In the genomic region with DNA sequence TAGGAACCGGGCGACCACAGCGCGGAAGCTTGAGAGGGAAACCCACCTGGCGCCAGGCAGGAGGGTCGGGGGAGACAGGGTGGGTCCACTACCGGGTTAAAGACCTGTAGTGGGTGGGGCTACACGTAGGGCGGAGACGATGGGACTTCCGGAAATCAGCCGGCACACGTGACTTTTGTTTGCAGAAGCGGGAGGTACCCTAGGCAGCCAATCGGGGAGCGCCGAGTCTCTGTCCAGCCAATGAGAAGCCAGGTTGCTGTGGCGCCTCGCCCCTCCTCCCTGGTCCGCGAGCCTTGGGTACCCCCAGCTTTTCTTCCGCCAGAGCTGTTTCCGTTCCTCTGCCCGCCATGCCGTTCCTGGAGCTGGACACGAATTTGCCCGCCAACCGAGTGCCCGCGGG, we compare ENCODE assay signal across 7 cellular contexts. TPM values are rescaled to one million over a fixed set of nuclear protein-coding genes. Genes with fewer than 3 reads are reported as not detected.
DNase-seq lines count a peak whose midpoint lies in the region; ATAC-seq and TF ChIP-seq lines count a peak whose summit lies in the region.
"Not testable (repeated sequence)": the region's sequence is repeated elsewhere in the genome, so short reads cannot be mapped to it uniquely, and the experiment has no call there.

A gene (plus strand): TSS at position 321 of the 400 bp plus-strand sequence. CDS start 27 bp downstream, at position 348.

- H3K9me3 Mint-ChIP-seq in effector memory CD8-positive, alpha-beta T cell, result not testable (repeated sequence)

- H3K36me3 ChIP-seq in RWPE2 (ENCODE audit: low read depth), result peaks cover 22% of the 10 kb centered on the region
- peaks cover 3 to 16% of the 10 kb centered on the region in 2 donors for H3K36me3 ChIP-seq in lung (ENCODE audit: control insufficient read depth in 2 of 2, insufficient read depth in 2 of 2, low read length in 2 of 2)

- not testable (repeated sequence) for H3K4me3 Mint-ChIP-seq in effector memory CD8-positive, alpha-beta T cell

- not testable (repeated sequence) for H3K4me3 ChIP-seq in RWPE2 (ENCODE audit: severe bottlenecking); lung

- WGBS in lung, 2 donors, result no CpG with 5 or more reads among the region's 30 CpGs

- not testable (repeated sequence) for H3K4me1 ChIP-seq in RWPE2 (ENCODE audit: insufficient read depth, poor library complexity, severe bottlenecking); lung (ENCODE audit: control insufficient read depth in 2 of 2, insufficient read depth in 2 of 2, low read length in 2 of 2)

- ATAC-seq in GM18873 (IDR thresholded peaks at IDR 0.05; ENCODE audit: low FRiP score, unreplicated experiment) (peak; percentile 84), GM21423 (IDR thresholded peaks at IDR 0.05; ENCODE audit: unreplicated experiment) (peak; percentile 94), HG02798 (IDR thresholded peaks at IDR 0.05; ENCODE audit: poor library complexity, unreplicated experiment) (peak; percentile 97), HG03175 (IDR thresholded peaks at IDR 0.05; ENCODE audit: unreplicated experiment) (peak; percentile 92), RWPE2 (ENCODE audit: low read depth) (peak; percentile 91), lung (ENCODE audit: insufficient read depth, low FRiP score) (peak; percentile 99)
- ATAC-seq in effector memory CD8-positive, alpha-beta T cell (replicated peaks), result peak; percentile 95

- not testable (repeated sequence) for H3K27me3 ChIP-seq in RWPE2 (ENCODE audit: insufficient read depth, poor library complexity, severe bottlenecking); lung (ENCODE audit: control insufficient read depth, insufficient read depth)

- H3K4me1 Mint-ChIP-seq in effector memory CD8-positive, alpha-beta T cell (ENCODE audit: low read depth in 2 of 2), result peaks cover 16 to 21% of the 10 kb centered on the region in 2 donors

- not testable (repeated sequence) for H3K27me3 Mint-ChIP-seq in effector memory CD8-positive, alpha-beta T cell

- H3K27ac ChIP-seq in RWPE2 (ENCODE audit: poor library complexity, severe bottlenecking); lung (ENCODE audit: low read depth in 1 of 2, low read length in 1 of 2): not testable (repeated sequence)

- not testable (repeated sequence) for H3K9me3 ChIP-seq in RWPE2 (ENCODE audit: severe bottlenecking); lung (ENCODE audit: control insufficient read depth in 2 of 2, insufficient read depth in 1 of 2, low read length in 1 of 2)

- H3K36me3 Mint-ChIP-seq in effector memory CD8-positive, alpha-beta T cell (ENCODE audit: insufficient read depth), result peaks cover 20% of the 10 kb centered on the region

- not testable (repeated sequence) for TF ChIP-seq CTCF in RWPE2 (IDR thresholded peaks at IDR 0.05; ENCODE audit: poor library complexity, severe bottlenecking); lung (IDR thresholded peaks at IDR 0.05; ENCODE audit: control extremely low read depth, extremely low read depth)

- not testable (repeated sequence) for DNase-seq in RWPE2 (ENCODE audit: low spot score); effector memory CD8-positive, alpha-beta T cell; lung (ENCODE audit: low spot score)

- not testable (repeated sequence) for H3K27ac Mint-ChIP-seq in effector memory CD8-positive, alpha-beta T cell

RNA-seq across cellular contexts. Expression of the gene that starts here (rescaled TPM):
- total RNA-seq in lung, result 1 to 10 TPM in 1 of 2 donors, under 1 TPM in 1; 0.37 to 3.5 TPM
- 1 to 10 TPM; 1.4 to 4.4 TPM for polyA plus RNA-seq in lung
